ENCODE assay signal across 8 cellular contexts in genomic region chr17:4796550-4796915, GRCh38. TPM values are rescaled to one million over a fixed set of nuclear protein-coding genes. Genes with fewer than 3 reads are reported as not detected.
A peak's percentile ranks its signal among the peaks of the same experiment; 100 is the strongest.
DNase-seq lines count a peak whose midpoint lies in the region; ATAC-seq and TF ChIP-seq lines count a peak whose summit lies in the region.

No MANE protein-coding gene starts in this region.

- DNase-seq in A172 (ENCODE audit: low spot score): peak; percentile 49
- DNase-seq in GM12865 (ENCODE audit: low read depth): peak; percentile 40
- no peak for DNase-seq in RWPE2 (ENCODE audit: low spot score)
- peak; percentile 60 for DNase-seq in choroid plexus epithelial cell (ENCODE audit: low read depth)
- DNase-seq in lower leg skin (ENCODE audit: low spot score in 2 of 2): no peak
- peak; percentile 53 for DNase-seq in testis
- DNase-seq in GM19240 (ENCODE audit: insufficient read length, low spot score): no peak

- WGBS in lower leg skin, 2 donors: 0 to 2% methylated on average over 7 of the region's 7 CpGs
- 0 to 2% methylated on average over 7 of the region's 7 CpGs for WGBS in testis, 2 donors

- TF ChIP-seq POLR2A in lower leg skin (IDR thresholded peaks at IDR 0.05) (no peak), testis (IDR thresholded peaks at IDR 0.05) (no peak)

- peaks cover 23% of the 10 kb centered on the region for H3K36me3 ChIP-seq in RWPE2 (ENCODE audit: low read depth)
- H3K36me3 ChIP-seq in testis (ENCODE audit: low read depth, missing control alignments): no peaks in the 10 kb centered on the region

- intact Hi-C loops in lower leg skin (cut with DNase I; ENCODE audit: low total_unique reads) (no loop called here), testis (cut with DNase I; ENCODE audit: low total_unique reads) (no loop called here)

- peak overlapping the region; percentile 50 for H3K27ac ChIP-seq in RWPE2 (ENCODE audit: poor library complexity, severe bottlenecking)
- H3K27ac ChIP-seq in testis: peak overlapping the region; percentile 60 to 85

- TF ChIP-seq CTCF in GM12865 (IDR thresholded peaks at IDR 0.05; ENCODE audit: insufficient read depth, low read depth, low read length, missing control alignments): no peak
- TF ChIP-seq CTCF in RWPE2 (IDR thresholded peaks at IDR 0.05; ENCODE audit: poor library complexity, severe bottlenecking): no peak
- no peak for TF ChIP-seq CTCF in choroid plexus epithelial cell (conservative IDR thresholded peaks at IDR 0.05; ENCODE audit: low read depth, low read length)
- no peak for TF ChIP-seq CTCF in lower leg skin (IDR thresholded peaks at IDR 0.05)
- no peak for TF ChIP-seq CTCF in testis (IDR thresholded peaks at IDR 0.05)

- H3K27me3 ChIP-seq in RWPE2 (ENCODE audit: insufficient read depth, poor library complexity, severe bottlenecking) (no peaks in the 10 kb centered on the region), testis (no peaks in the 10 kb centered on the region)

- H3K4me1 ChIP-seq in RWPE2 (ENCODE audit: insufficient read depth, poor library complexity, severe bottlenecking) (peaks cover 4% of the 10 kb centered on the region), testis (peaks cover 4% of the 10 kb centered on the region)

- H3K9me3 ChIP-seq in RWPE2 (ENCODE audit: severe bottlenecking): no peaks in the 10 kb centered on the region
- H3K9me3 ChIP-seq in testis: no peaks in the 10 kb centered on the region

- peak overlapping the region; percentile 49 for H3K4me3 ChIP-seq in GM12865 (ENCODE audit: low read depth, low read length)
- peak overlapping the region; percentile 85 for H3K4me3 ChIP-seq in RWPE2 (ENCODE audit: severe bottlenecking)
- H3K4me3 ChIP-seq in choroid plexus epithelial cell (ENCODE audit: low read depth, low read length): peak overlapping the region; percentile 99
- peak overlapping the region; percentile 69 for H3K4me3 ChIP-seq in lower leg skin (ENCODE audit: low read depth, poor library complexity, severe bottlenecking)
- H3K4me3 ChIP-seq in testis: peak overlapping the region; percentile 73 to 79

- peak; percentile 56; the same call in 1 of the 3 replicates for ATAC-seq in RWPE2 (ENCODE audit: low read depth)
- ATAC-seq in GM18867 (IDR thresholded peaks at IDR 0.05; ENCODE audit: unreplicated experiment): no peak

RNA-seq across cellular contexts. Expression of gene PSMB6, which starts 0.6 kb away (rescaled TPM):
- total RNA-seq in A172 (2014; rRNA removed; shearing (Covaris generic)): 351 and 425 TPM in 2 replicates
- total RNA-seq in lower leg skin: 100 to 1,000 TPM; 103 to 207 (median 177) TPM
- total RNA-seq in testis: 100 to 1,000 TPM; 101 to 138 TPM
- polyA plus RNA-seq in testis (ENCODE audit: insufficient read depth, low read depth, low replicate concordance): 191 TPM

RNA-seq across cellular contexts. Expression of gene GLTPD2, which starts 7.8 kb away (rescaled TPM):
- not detected in 2 replicates for total RNA-seq in A172 (2014; rRNA removed; shearing (Covaris generic))
- total RNA-seq in lower leg skin (1 to 10 TPM in 1 of 4 donors, not detected in 3; 1.2 TPM), testis (not detected)
- not detected for polyA plus RNA-seq in testis (ENCODE audit: insufficient read depth, low read depth, low replicate concordance)

RNA-seq across cellular contexts. Expression of gene VMO1, which starts 10.4 kb away (rescaled TPM):
- not detected in 2 replicates for total RNA-seq in A172 (2014; rRNA removed; shearing (Covaris generic))
- total RNA-seq in lower leg skin: 1 to 10 TPM in 3 of 4 donors, not detected in 1; 2.2 to 9.9 (median 5.3) TPM
- 1 to 10 TPM in 1 of 2 donors, under 1 TPM in 1; 0.62 to 1.3 TPM for total RNA-seq in testis
- polyA plus RNA-seq in testis (ENCODE audit: insufficient read depth, low read depth, low replicate concordance): 0.98 TPM

RNA-seq across cellular contexts. Expression of gene PLD2, which starts 10.4 kb away (rescaled TPM):
- 17.6 and 18.0 TPM in 2 replicates for total RNA-seq in A172 (2014; rRNA removed; shearing (Covaris generic))
- total RNA-seq in lower leg skin (10 to 100 TPM; 40.1 to 78.8 (median 56.3) TPM), testis (10 to 100 TPM; 17.5 to 31.2 TPM)
- polyA plus RNA-seq in testis (ENCODE audit: insufficient read depth, low read depth, low replicate concordance): 11.0 TPM

Comparison
In these comparisons a context has a peak if more than half of its experiments do, and no peak if none do; other contexts are left out.
1. DNase-seq: peak in A172 (single experiment), GM12865 (single experiment), choroid plexus epithelial cell (single experiment) and testis (single experiment); none in RWPE2 (single experiment), lower leg skin (0 of 2) and GM19240 (single experiment).
2. H3K4me3 ChIP-seq: peak in every context shown above with its lines; median percentile 99 in choroid plexus epithelial cell; 85 in RWPE2; 76 in testis; 69 in lower leg skin; 49 in GM12865.